Comparison of ENCODE assay signal across 1 cellular context in the genomic region with DNA sequence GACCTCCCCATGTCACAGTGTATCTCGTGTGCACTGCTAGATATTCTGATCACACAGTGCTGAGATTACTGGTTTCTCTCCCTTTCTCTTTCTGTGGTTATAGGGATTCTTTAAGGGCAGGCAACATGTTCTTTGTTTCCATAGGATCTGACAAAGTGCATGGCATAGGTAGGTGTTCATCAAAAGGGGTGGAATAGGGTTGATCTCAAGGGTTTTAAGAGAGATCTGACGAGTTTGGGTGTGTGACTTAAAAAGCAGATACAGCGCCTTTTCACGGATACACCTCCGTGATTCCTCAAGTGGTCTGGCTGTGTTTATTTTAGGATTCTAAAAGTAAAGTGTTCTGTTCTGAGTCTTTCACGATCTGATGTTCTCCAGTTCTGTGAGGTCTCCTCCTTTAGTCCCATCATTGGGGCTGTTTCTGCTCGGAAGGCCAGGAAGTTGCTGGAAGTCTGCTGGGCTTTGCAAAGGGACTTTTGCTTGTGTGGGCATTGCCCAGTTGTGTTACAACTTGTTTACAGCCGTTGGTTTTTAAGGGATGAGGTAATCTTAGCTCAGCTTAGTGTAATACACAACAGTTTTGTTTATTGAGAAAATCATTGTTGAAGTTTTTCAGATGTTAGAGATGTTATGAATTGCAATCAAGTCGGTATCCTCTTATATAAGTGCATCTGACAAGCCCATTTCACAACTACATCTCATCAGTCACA.
TF ChIP-seq lines count a peak whose summit lies in the region.

No MANE protein-coding gene starts in this region.

TF ChIP-seq in HEK293, 187 proteins besides CTCF, POLR2A, EP300 and RAD21 (continued from another document):
- TF ChIP-seq, protein P1, sequence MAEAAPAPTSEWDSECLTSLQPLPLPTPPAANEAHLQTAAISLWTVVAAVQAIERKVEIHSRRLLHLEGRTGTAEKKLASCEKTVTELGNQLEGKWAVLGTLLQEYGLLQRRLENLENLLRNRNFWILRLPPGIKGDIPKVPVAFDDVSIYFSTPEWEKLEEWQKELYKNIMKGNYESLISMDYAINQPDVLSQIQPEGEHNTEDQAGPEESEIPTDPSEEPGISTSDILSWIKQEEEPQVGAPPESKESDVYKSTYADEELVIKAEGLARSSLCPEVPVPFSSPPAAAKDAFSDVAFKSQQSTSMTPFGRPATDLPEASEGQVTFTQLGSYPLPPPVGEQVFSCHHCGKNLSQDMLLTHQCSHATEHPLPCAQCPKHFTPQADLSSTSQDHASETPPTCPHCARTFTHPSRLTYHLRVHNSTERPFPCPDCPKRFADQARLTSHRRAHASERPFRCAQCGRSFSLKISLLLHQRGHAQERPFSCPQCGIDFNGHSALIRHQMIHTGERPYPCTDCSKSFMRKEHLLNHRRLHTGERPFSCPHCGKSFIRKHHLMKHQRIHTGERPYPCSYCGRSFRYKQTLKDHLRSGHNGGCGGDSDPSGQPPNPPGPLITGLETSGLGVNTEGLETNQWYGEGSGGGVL (tag by site-specific recombination; IDR thresholded peaks at IDR 0.05) = no peak
- TF ChIP-seq ATF2 (tag by site-specific recombination; IDR thresholded peaks at IDR 0.05; ENCODE audit: low read depth) (peak; percentile 80), ZNF629 (tag by site-specific recombination; IDR thresholded peaks at IDR 0.05) (0 out of 2 replicates have a peak, but pooled peaks have one; percentile 20)
